In the genomic region with DNA sequence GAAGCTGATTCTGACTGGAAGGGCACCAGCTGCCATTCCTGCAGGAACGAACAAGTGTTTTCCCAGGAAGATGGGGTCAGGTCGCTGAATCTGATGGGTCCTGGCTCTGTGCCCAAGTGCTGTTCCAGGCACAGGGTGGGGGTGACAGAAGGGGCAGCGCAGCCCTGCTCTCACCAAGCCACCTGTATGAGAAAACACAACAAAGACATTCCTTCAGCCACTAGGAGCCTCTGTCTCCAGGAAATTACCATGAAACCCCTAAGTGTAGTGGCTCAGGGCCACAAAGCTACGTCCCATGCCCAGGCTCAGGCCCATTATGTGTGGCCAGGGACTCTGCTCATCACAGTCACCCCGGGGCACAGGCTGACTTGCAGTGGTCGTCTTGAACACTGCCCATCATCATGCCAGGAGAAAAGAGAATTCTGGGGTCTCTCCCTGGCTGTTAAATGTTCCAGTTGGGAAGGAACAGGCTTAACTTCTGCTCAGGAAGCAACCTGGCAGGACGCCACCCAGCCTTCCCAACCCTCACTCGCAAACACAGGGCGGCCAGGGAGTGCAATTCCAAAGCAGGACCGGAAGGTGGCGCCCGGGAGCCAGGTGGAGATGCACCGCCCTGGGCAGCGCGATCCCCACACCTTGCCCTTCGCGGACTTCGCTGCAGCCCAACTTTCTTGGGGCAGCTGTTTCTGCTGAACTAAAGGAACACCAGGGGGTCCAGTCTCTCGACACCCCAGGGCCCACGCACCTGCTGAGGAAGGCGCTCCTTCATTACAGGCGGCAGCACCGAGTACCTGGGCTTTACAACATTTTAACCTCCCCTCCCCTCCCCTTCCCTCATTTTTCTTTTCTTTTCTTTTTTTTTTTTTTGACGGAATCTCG, we compare ENCODE assay signal across 8 cellular contexts. TPM values are rescaled to one million over a fixed set of nuclear protein-coding genes. Genes with fewer than 3 reads are reported as not detected.
DNase-seq lines count a peak whose midpoint lies in the region; ATAC-seq and TF ChIP-seq lines count a peak whose summit lies in the region.

No MANE protein-coding gene starts in this region.

- intact Hi-C loops in A673 (cut with micrococcal nuclease; ENCODE audit: unreplicated experiment) = loop anchor here (2.0 to 5.0 kb wide), 2 partner anchors 28 to 133 kb away; no protein-coding TSS in a partner anchor

- H3K36me3 ChIP-seq in A673 (ENCODE audit: insufficient read depth, low read length, poor library complexity, severe bottlenecking) (no peaks in the 10 kb centered on the region), mucosa of stomach (ENCODE audit: control insufficient read depth, insufficient read depth, low read length) (no peaks in the 10 kb centered on the region)

- POLR2A ChIA-PET in A673 (lab: Charles Lee; ENCODE audit: low non-redundant PET) = no interaction called here

- H3K27me3 ChIP-seq in A673 (replicated peaks; ENCODE audit: insufficient read depth, low read depth, low read length, poor library complexity) (no peaks in the 10 kb centered on the region), mucosa of stomach (ENCODE audit: control insufficient read depth, insufficient read depth, low read length) (no peaks in the 10 kb centered on the region)

- H3K4me3 ChIP-seq in A673 (ENCODE audit: low read depth, low read length, poor library complexity, severe bottlenecking) (no peak overlapping the region), epithelial cell of proximal tubule (ENCODE audit: low read depth, low read length) (peak overlapping the region; percentile 35), mucosa of stomach (ENCODE audit: low read length) (no peak overlapping the region)

- no peak overlapping the region for H3K27ac ChIP-seq in A673 (ENCODE audit: low read depth, low read length, poor library complexity, severe bottlenecking)

- CTCF ChIA-PET in A673 (lab: Charles Lee) = interaction anchor here (0.7 to 1.7 kb wide), 5 partner anchors 17 to 50 kb away, joined by 4 to 15 read pairs (median 10); no protein-coding TSS in a partner anchor

- TF ChIP-seq CTCF in A673 (conservative IDR thresholded peaks at IDR 0.05; ENCODE audit: low read depth, low read length) (peak; percentile 97), epithelial cell of proximal tubule (conservative IDR thresholded peaks at IDR 0.05; ENCODE audit: low read depth, low read length) (peak; percentile 94)

- H3K4me1 ChIP-seq in A673 (ENCODE audit: insufficient read depth, low read length, poor library complexity, severe bottlenecking) (no peaks in the 10 kb centered on the region), mucosa of stomach (ENCODE audit: control insufficient read depth, insufficient read depth, low read length) (peaks cover 9% of the 10 kb centered on the region)

- no TSS peak for BruUV-seq in A673 (replicated peaks; lab: Mats Ljungman, UMichigan)

- peak; percentile 46 for ATAC-seq in GM18519 (IDR thresholded peaks at IDR 0.05; ENCODE audit: low FRiP score, unreplicated experiment)

- DNase-seq in A673 (ENCODE audit: low spot score) = peak; percentile 87
- DNase-seq in HPDE6-E6E7 (ENCODE audit: extremely low spot score) = peak; percentile 89
- peak; percentile 52 to 57 for DNase-seq in NOMO-1 (lab: John Stamatoyannopoulos, UW; ENCODE audit: unreplicated experiment in 2 of 2)
- DNase-seq in activated CD8-positive, alpha-beta memory T cell treated with anti-CD3 and anti-CD28 coated beads, Interleukin-2, amount 50 U/mL, for 4 hours = peak; percentile 76
- DNase-seq in epithelial cell of proximal tubule (ENCODE audit: low read depth) = no peak
- DNase-seq in stimulated activated CD8-positive, alpha-beta memory T cell treated with anti-CD3 and anti-CD28 coated beads, Interleukin-4, amount 100 ng/mL, for 24 hours (ENCODE audit: low read depth) = peak; percentile 61

- H3K9ac ChIP-seq in mucosa of stomach (ENCODE audit: low read length) = peak overlapping the region; percentile 28

- no peaks in the 10 kb centered on the region for H3K9me3 ChIP-seq in A673 (ENCODE audit: low read depth, low read length, poor library complexity, severe bottlenecking)
- H3K9me3 ChIP-seq in mucosa of stomach (ENCODE audit: control insufficient read depth, low read length) = no peaks in the 10 kb centered on the region

RNA-seq across cellular contexts. Expression of gene SFTPB, which starts 11.0 kb away (rescaled TPM):
- not detected in 2 replicates for total RNA-seq in A673 (2021)
- total RNA-seq in epithelial cell of proximal tubule = not detected in 2 replicates

RNA-seq across cellular contexts. Expression of gene GNLY, which starts 15.1 kb away (rescaled TPM):
- total RNA-seq in A673 (2021) (not detected in 2 replicates), epithelial cell of proximal tubule (not detected in 2 replicates)
